In genomic region chr20:41317536-41318270, GRCh38 we compare ENCODE assay signal across 8 cellular contexts. TPM values are rescaled to one million over a fixed set of nuclear protein-coding genes. Genes with fewer than 3 reads are reported as not detected.
DNase-seq lines count a peak whose midpoint lies in the region; ATAC-seq and TF ChIP-seq lines count a peak whose summit lies in the region.

ZHX3 (minus strand) TSS chr20:41317731; CDS start chr20:41204916, 112,815 bp downstream.

- peak within 1 kb of the TSS; percentile 92 for H3K4me3 Mint-ChIP-seq in activated T-helper 17 cell treated with anti-CD3 and anti-CD28 coated beads, Interleukin-2, amount 50 U/mL, for 72 hours
- peak within 1 kb of the TSS; percentile 74 to 92 (median 84) for H3K4me3 Mint-ChIP-seq in naive thymus-derived CD4-positive, alpha-beta T cell
- H3K4me3 Mint-ChIP-seq in stimulated activated naive B cell treated with anti-CD40 and anti-IgM and Interleukin-4, amounts not matched to agents 10 μg/mL and 1 μg/mL and 100 μg/mL, for 72 hours = peak within 1 kb of the TSS; percentile 88 to 97

- TF ChIP-seq CTCF in LNCaP clone FGC (IDR thresholded peaks at IDR 0.05; ENCODE audit: control insufficient read depth, extremely low read depth, insufficient read depth) (no peak), fibroblast of lung (conservative IDR thresholded peaks at IDR 0.05 in 1 of 2, IDR thresholded peaks at IDR 0.05 in 1 of 2; ENCODE audit: low read depth in 1 of 2, low read length in 2 of 2) (no peak)

- no peaks in the 10 kb centered on the region for H3K9me3 Mint-ChIP-seq in activated T-helper 17 cell treated with anti-CD3 and anti-CD28 coated beads, Interleukin-2, amount 50 U/mL, for 72 hours
- no peaks in the 10 kb centered on the region for H3K9me3 Mint-ChIP-seq in naive thymus-derived CD4-positive, alpha-beta T cell
- no peaks in the 10 kb centered on the region for H3K9me3 Mint-ChIP-seq in stimulated activated naive B cell treated with anti-CD40 and anti-IgM and Interleukin-4, amounts not matched to agents 10 μg/mL and 1 μg/mL and 100 μg/mL, for 72 hours

- H3K4me1 Mint-ChIP-seq in activated T-helper 17 cell treated with anti-CD3 and anti-CD28 coated beads, Interleukin-2, amount 50 U/mL, for 72 hours = peaks cover 11% of the 10 kb centered on the region
- peaks cover 11 to 34% (median 28%) of the 10 kb centered on the region in 7 donors for H3K4me1 Mint-ChIP-seq in naive thymus-derived CD4-positive, alpha-beta T cell
- peaks cover 26 to 35% of the 10 kb centered on the region in 2 donors for H3K4me1 Mint-ChIP-seq in stimulated activated naive B cell treated with anti-CD40 and anti-IgM and Interleukin-4, amounts not matched to agents 10 μg/mL and 1 μg/mL and 100 μg/mL, for 72 hours

- H3K27me3 ChIP-seq in fibroblast of lung (ENCODE audit: control insufficient read depth, insufficient read depth, low read length) = no peaks in the 10 kb centered on the region
- no peaks in the 10 kb centered on the region for H3K27me3 ChIP-seq in naive thymus-derived CD4-positive, alpha-beta T cell (ENCODE audit: control insufficient read depth in 2 of 2, insufficient read depth in 2 of 2, low read length in 2 of 2)

- CTCF ChIA-PET in naive thymus-derived CD4-positive, alpha-beta T cell (lab: Charles Lee) = no interaction called here

- peak within 1 kb of the TSS; percentile 89 for H3K9ac ChIP-seq in fibroblast of lung (ENCODE audit: insufficient read depth, low read length)

- intact Hi-C loops in naive thymus-derived CD4-positive, alpha-beta T cell (cut with micrococcal nuclease) = loop anchor here (1.0 to 5.0 kb wide), 12 partner anchors 12 to 376 kb away; partner anchors contain the start of genes CHD6 (in 2 of the 2), LPIN3 (in 2 of the 2), PLCG1 (in 2 of the 2) and TOP1 (in 2 of the 2)

- peaks cover 2% of the 10 kb centered on the region for H3K4me1 ChIP-seq in fibroblast of lung (ENCODE audit: control insufficient read depth, extremely low read depth, insufficient read depth, low read length)
- no peaks in the 10 kb centered on the region for H3K4me1 ChIP-seq in naive thymus-derived CD4-positive, alpha-beta T cell (ENCODE audit: control insufficient read depth in 2 of 2, insufficient read depth in 2 of 2, low read length in 2 of 2)

- H3K9me3 ChIP-seq in fibroblast of lung (ENCODE audit: control insufficient read depth, insufficient read depth, low read depth, low read length) = no peaks in the 10 kb centered on the region
- no peaks in the 10 kb centered on the region for H3K9me3 ChIP-seq in naive thymus-derived CD4-positive, alpha-beta T cell (ENCODE audit: control insufficient read depth in 2 of 3, low read length in 3 of 3)

- H3K27ac ChIP-seq in fibroblast of lung (ENCODE audit: insufficient read depth, low read length) = peak within 1 kb of the TSS; percentile 98
- H3K27ac ChIP-seq in naive thymus-derived CD4-positive, alpha-beta T cell (ENCODE audit: low read depth, low read length) = peak within 1 kb of the TSS; percentile 75

- peak within 1 kb of the TSS; percentile 81 for H2AFZ ChIP-seq in fibroblast of lung (ENCODE audit: low read length)

- peaks cover 33% of the 10 kb centered on the region for H3K79me2 ChIP-seq in fibroblast of lung (ENCODE audit: control insufficient read depth, insufficient read depth, low read length)

- no peaks in the 10 kb centered on the region for H4K20me1 ChIP-seq in fibroblast of lung (ENCODE audit: control insufficient read depth, extremely low read depth, insufficient read depth, low read length)

- POLR2A ChIA-PET in naive thymus-derived CD4-positive, alpha-beta T cell (lab: Charles Lee) = interaction anchor here (1.3 kb wide), 1 partner anchor 10 kb away, joined by 4 read pairs; no protein-coding TSS in a partner anchor

- peak within 1 kb of the TSS; percentile 78 for H3K4me3 ChIP-seq in LNCaP clone FGC (ENCODE audit: low read depth, low read length)
- peak within 1 kb of the TSS; percentile 67 to 89 (median 80) for H3K4me3 ChIP-seq in fibroblast of lung (replicated peaks in 1 of 4; ENCODE audit: control extremely low read depth in 1 of 4, insufficient read depth in 1 of 4, low read depth in 3 of 4, low read length in 4 of 4)
- peak within 1 kb of the TSS; percentile 47 for H3K4me3 ChIP-seq in naive thymus-derived CD4-positive, alpha-beta T cell (ENCODE audit: low read length)

- no peaks in the 10 kb centered on the region for H3K36me3 ChIP-seq in fibroblast of lung (ENCODE audit: control insufficient read depth, insufficient read depth, low read length)
- H3K36me3 ChIP-seq in naive thymus-derived CD4-positive, alpha-beta T cell (ENCODE audit: control insufficient read depth in 2 of 3, insufficient read depth in 3 of 3, low read length in 3 of 3) = no peaks in the 10 kb centered on the region

- ATAC-seq in activated T-helper 17 cell treated with anti-CD3 and anti-CD28 coated beads, Interleukin-2, amount 50 U/mL, for 72 hours (replicated peaks) = peak; percentile 97
- ATAC-seq in naive thymus-derived CD4-positive, alpha-beta T cell = peak; percentile 99
- peak; percentile 97 to 98 for ATAC-seq in stimulated activated naive B cell treated with anti-CD40 and anti-IgM and Interleukin-4, amounts not matched to agents 10 μg/mL and 1 μg/mL and 100 μg/mL, for 72 hours (replicated peaks)

- peak within 1 kb of the TSS; percentile 99 for H3K4me2 ChIP-seq in fibroblast of lung (ENCODE audit: extremely low read depth, insufficient read depth, low read length)

- H3K27me3 Mint-ChIP-seq in activated T-helper 17 cell treated with anti-CD3 and anti-CD28 coated beads, Interleukin-2, amount 50 U/mL, for 72 hours = no peaks in the 10 kb centered on the region
- H3K27me3 Mint-ChIP-seq in naive thymus-derived CD4-positive, alpha-beta T cell = peaks cover 0 to 7% (median 0%) of the 10 kb centered on the region in 5 donors
- H3K27me3 Mint-ChIP-seq in stimulated activated naive B cell treated with anti-CD40 and anti-IgM and Interleukin-4, amounts not matched to agents 10 μg/mL and 1 μg/mL and 100 μg/mL, for 72 hours = no peaks in the 10 kb centered on the region

- H3K27ac Mint-ChIP-seq in activated T-helper 17 cell treated with anti-CD3 and anti-CD28 coated beads, Interleukin-2, amount 50 U/mL, for 72 hours = peak within 1 kb of the TSS; percentile 84
- peak within 1 kb of the TSS; percentile 48 to 87 (median 84) for H3K27ac Mint-ChIP-seq in naive thymus-derived CD4-positive, alpha-beta T cell
- H3K27ac Mint-ChIP-seq in stimulated activated naive B cell treated with anti-CD40 and anti-IgM and Interleukin-4, amounts not matched to agents 10 μg/mL and 1 μg/mL and 100 μg/mL, for 72 hours = peak within 1 kb of the TSS; percentile 97

- peak; percentile 98 for DNase-seq in Daoy (ENCODE audit: low read depth)
- peak; percentile 90 for DNase-seq in H4 (ENCODE audit: low spot score)
- peak; percentile 75 for DNase-seq in LNCaP clone FGC (ENCODE audit: low read depth)
- peak; percentile 97 for DNase-seq in RPMI8226
- DNase-seq in fibroblast of lung (ENCODE audit: low read depth in 2 of 2) = peak; percentile 93 to 95
- peak; percentile 90 to 97 (median 95) for DNase-seq in naive thymus-derived CD4-positive, alpha-beta T cell
- DNase-seq in stimulated activated naive B cell treated with anti-CD40 and anti-IgM and Interleukin-4, amounts not matched to agents 10 μg/mL and 1 μg/mL and 100 μg/mL, for 72 hours = peak; percentile 98

- H3K36me3 Mint-ChIP-seq in activated T-helper 17 cell treated with anti-CD3 and anti-CD28 coated beads, Interleukin-2, amount 50 U/mL, for 72 hours (ENCODE audit: low read depth) = no peaks in the 10 kb centered on the region
- H3K36me3 Mint-ChIP-seq in naive thymus-derived CD4-positive, alpha-beta T cell = no peaks in the 10 kb centered on the region
- peaks cover 3 to 14% of the 10 kb centered on the region in 2 donors for H3K36me3 Mint-ChIP-seq in stimulated activated naive B cell treated with anti-CD40 and anti-IgM and Interleukin-4, amounts not matched to agents 10 μg/mL and 1 μg/mL and 100 μg/mL, for 72 hours

RNA-seq across cellular contexts. Expression of gene ZHX3, which starts in this region (rescaled TPM):
- total RNA-seq in Daoy (2014; rRNA removed; shearing (Covaris generic)) = 3.6 and 5.4 TPM in 2 replicates
- 5.6 and 7.6 TPM in 2 replicates for total RNA-seq in H4 (2014; rRNA removed; shearing (Covaris generic))
- total RNA-seq in activated T-helper 17 cell treated with anti-CD3 and anti-CD28 coated beads, Interleukin-2, amount 50 U/mL, for 72 hours = 1 to 10 TPM; 6.9 to 9.6 TPM
- 15.9 and 27.7 TPM in 2 replicates for total RNA-seq in fibroblast of lung
- polyA plus RNA-seq in fibroblast of lung = 28.0 and 32.8 TPM in 2 replicates
- polyA plus RNA-seq in fibroblast of lung (2012) = 28.8 and 29.8 TPM in 2 replicates
- 143 and 214 TPM in 2 replicates for polyA minus RNA-seq in fibroblast of lung (ENCODE audit: low replicate concordance)
- 10 to 100 TPM in 2 of 5 experiments, 1 to 10 TPM in 3; 7.9 to 12.8 (median 9.8) TPM for total RNA-seq in naive thymus-derived CD4-positive, alpha-beta T cell
- polyA plus RNA-seq in naive thymus-derived CD4-positive, alpha-beta T cell = 1 to 10 TPM; 6.6 to 6.9 TPM

Comparison
In these comparisons a context has a peak if more than half of its experiments do, and no peak if none do; other contexts are left out.
1. Peak in every context shown above with its lines: DNase-seq, ATAC-seq, H3K4me3 ChIP-seq and H3K27ac ChIP-seq.